Comparison of ENCODE assay signal across 7 cellular contexts in genomic region chr19:4077800-4078683, GRCh38. TPM values are rescaled to one million over a fixed set of nuclear protein-coding genes. Genes with fewer than 3 reads are reported as not detected.
DNase-seq lines count a peak whose midpoint lies in the region; ATAC-seq, FAIRE-seq and TF ChIP-seq lines count a peak whose summit lies in the region.

No MANE protein-coding gene starts in this region.

- no peaks in the 10 kb centered on the region for H3K27me3 Mint-ChIP-seq in central memory CD8-positive, alpha-beta T cell

- peak; percentile 98 for FAIRE-seq in GM19239 (lab: Jason Lieb, UNC)

- H3K9me3 Mint-ChIP-seq in central memory CD8-positive, alpha-beta T cell, result no peaks in the 10 kb centered on the region

- no peaks in the 10 kb centered on the region for H3K36me3 ChIP-seq in SJSA1
- H3K36me3 ChIP-seq in mucosa of rectum (ENCODE audit: control insufficient read depth in 2 of 2, insufficient read depth in 2 of 2, low read length in 2 of 2), result no peaks in the 10 kb centered on the region
- H3K36me3 ChIP-seq in upper lobe of left lung, result no peaks in the 10 kb centered on the region

- H3K36me3 Mint-ChIP-seq in central memory CD8-positive, alpha-beta T cell (ENCODE audit: insufficient read depth), result peaks cover 4% of the 10 kb centered on the region

- H3K27ac ChIP-seq in SJSA1 (peak overlapping the region; percentile 41; the same call in 1 of the 2 replicates), mucosa of rectum (ENCODE audit: low read depth in 2 of 2, low read length in 2 of 2) (peak overlapping the region; percentile 91 to 95), upper lobe of left lung (peak overlapping the region; percentile 80 to 94 (median 86))

- H3K4me3 ChIP-seq in SJSA1, result peak overlapping the region; percentile 43
- peak overlapping the region; percentile 72 to 73 for H3K4me3 ChIP-seq in mucosa of rectum (ENCODE audit: low read length in 2 of 2)
- peak overlapping the region; percentile 16 to 70 (median 55) for H3K4me3 ChIP-seq in upper lobe of left lung

- H3K4me3 Mint-ChIP-seq in central memory CD8-positive, alpha-beta T cell, result peak overlapping the region; percentile 81

- 2 to 9% methylated on average over 12 to 29 of the region's 33 CpGs for WGBS in upper lobe of left lung, 2 donors

- TF ChIP-seq EP300 in upper lobe of left lung (IDR thresholded peaks at IDR 0.05), result no peak

- no peaks in the 10 kb centered on the region for H3K9me3 ChIP-seq in SJSA1 (replicated peaks)
- no peaks in the 10 kb centered on the region for H3K9me3 ChIP-seq in mucosa of rectum (ENCODE audit: control insufficient read depth in 2 of 2, low read length in 2 of 2)
- no peaks in the 10 kb centered on the region for H3K9me3 ChIP-seq in upper lobe of left lung

- ATAC-seq in central memory CD8-positive, alpha-beta T cell (replicated peaks; ENCODE audit: extremely low read depth, poor library complexity, severe bottlenecking), result peak; percentile 67
- peak; percentile 71 to 81 for ATAC-seq in upper lobe of left lung (ENCODE audit: low FRiP score in 2 of 2)
- ATAC-seq in HG03280 (IDR thresholded peaks at IDR 0.05; ENCODE audit: unreplicated experiment), result no peak

- DNase-seq in GM19239 (ENCODE audit: insufficient read length, low spot score) (peak; percentile 74), SJSA1 (ENCODE audit: low read depth in 1 of 2, low spot score in 2 of 2) (peak in 1 of 2 experiments; percentile 33), upper lobe of left lung (peak; percentile 69 to 86), NCI-H748 treated with DMSO at 0.1 percent for 48 hours (lab: John Stamatoyannopoulos, UW) (no peak)
- no peak for DNase-seq in central memory CD8-positive, alpha-beta T cell (ENCODE audit: low spot score in 2 of 2)

- H3K27me3 ChIP-seq in SJSA1 (replicated peaks), result no peaks in the 10 kb centered on the region
- H3K27me3 ChIP-seq in mucosa of rectum (ENCODE audit: control insufficient read depth in 2 of 2, insufficient read depth in 2 of 2, low read length in 2 of 2), result no peaks in the 10 kb centered on the region
- H3K27me3 ChIP-seq in upper lobe of left lung, result no peaks in the 10 kb centered on the region

- no peak for TF ChIP-seq POLR2A in upper lobe of left lung (IDR thresholded peaks at IDR 0.05)

- peak overlapping the region; percentile 63 to 68 for H3K9ac ChIP-seq in mucosa of rectum (ENCODE audit: low read depth in 1 of 2, low read length in 2 of 2)

- H3K4me1 ChIP-seq in SJSA1 (replicated peaks), result peaks cover 14% of the 10 kb centered on the region
- H3K4me1 ChIP-seq in mucosa of rectum (ENCODE audit: control insufficient read depth in 2 of 2, insufficient read depth in 2 of 2, low read length in 2 of 2), result peaks cover 9 to 21% of the 10 kb centered on the region in 2 donors
- H3K4me1 ChIP-seq in upper lobe of left lung, result peaks cover 14 to 22% (median 16%) of the 10 kb centered on the region in 4 donors

- TF ChIP-seq CTCF in upper lobe of left lung (IDR thresholded peaks at IDR 0.05), result no peak

- peak overlapping the region; percentile 90 for H3K27ac Mint-ChIP-seq in central memory CD8-positive, alpha-beta T cell (ENCODE audit: low read depth)

- peaks cover 9% of the 10 kb centered on the region for H3K4me1 Mint-ChIP-seq in central memory CD8-positive, alpha-beta T cell

RNA-seq across cellular contexts. Expression of gene ZBTB7A, which starts 11.3 kb away (rescaled TPM):
- 15.9 and 20.7 TPM in 2 replicates for total RNA-seq in SJSA1 (2014; rRNA removed; shearing (Covaris generic))
- 100 to 1,000 TPM in 1 of 6 donors, 10 to 100 TPM in 5; 54.1 to 131 (median 72.6) TPM for total RNA-seq in upper lobe of left lung

RNA-seq across cellular contexts. Expression of gene MAP2K2, which starts 45.9 kb away (rescaled TPM):
- 182 and 188 TPM in 2 replicates for total RNA-seq in SJSA1 (2014; rRNA removed; shearing (Covaris generic))
- 100 to 1,000 TPM in 5 of 6 donors, 10 to 100 TPM in 1; 86.8 to 170 (median 134) TPM for total RNA-seq in upper lobe of left lung

Comparison
In these comparisons a context has a peak if more than half of its experiments do, and no peak if none do; other contexts are left out.
1. DNase-seq: peak in GM19239 (single experiment) and upper lobe of left lung (2 of 2); none in central memory CD8-positive, alpha-beta T cell (0 of 2) and NCI-H748 treated with DMSO at 0.1 percent for 48 hours (single experiment).
2. H3K27ac ChIP-seq: peak in every context shown above with its lines; median percentile 93 in mucosa of rectum; 86 in upper lobe of left lung; 41 in SJSA1.
3. Peak in every context shown above with its lines, with median percentiles within 50 percentile points of each other: H3K4me3 ChIP-seq.